17 cellular contexts compared by ENCODE assay signal in genomic region chr9:134936021-134936761, GRCh38. TPM values are rescaled to one million over a fixed set of nuclear protein-coding genes. Genes with fewer than 3 reads are reported as not detected.
DNase-seq lines count a peak whose midpoint lies in the region; ATAC-seq and TF ChIP-seq lines count a peak whose summit lies in the region.
"Had no signal": no experiment of that assay in that cellular context is flagged by ENCODE, and none has a peak within 500 bp of the region (broad histone marks: within the 10 kb centered on the region; RNA-seq: fewer than 3 reads in every experiment).

No MANE protein-coding gene starts in this region.

- H3K9ac ChIP-seq in neuronal stem cell (ENCODE audit: low read depth, low read length, poor library complexity), result no peak overlapping the region

- H2BK12ac ChIP-seq in neuronal stem cell (ENCODE audit: low read length), result peak overlapping the region; percentile 59

- peak; percentile 23 for ATAC-seq in GM21717 (IDR thresholded peaks at IDR 0.05; ENCODE audit: unreplicated experiment)
- no peak for ATAC-seq in RWPE2 (ENCODE audit: low read depth)
- ATAC-seq: activated T-cell treated with anti-CD3 and anti-CD28 coated beads, Interleukin-2, amount 50 U/mL, for 72 hours; Panc1 had no signal

- H3K36me3 ChIP-seq in RWPE2 (ENCODE audit: low read depth) (no peaks in the 10 kb centered on the region), neuronal stem cell (replicated peaks in 1 of 2; ENCODE audit: control insufficient read depth in 2 of 2, insufficient read depth in 2 of 2, low read length in 2 of 2) (no peaks in the 10 kb centered on the region)
- H3K36me3 ChIP-seq: colonic mucosa, pancreas, thoracic aorta had no signal

- no peak overlapping the region for H3K4me2 ChIP-seq in neuronal stem cell (ENCODE audit: insufficient read depth, low read length, poor library complexity, severe bottlenecking)

- H4K8ac ChIP-seq in neuronal stem cell (ENCODE audit: low read depth, low read length), result no peak overlapping the region

- peak overlapping the region; percentile 60 for H3K18ac ChIP-seq in neuronal stem cell (ENCODE audit: low read length)

- no peaks in the 10 kb centered on the region for H3K4me1 ChIP-seq in RWPE2 (ENCODE audit: insufficient read depth, poor library complexity, severe bottlenecking)
- peaks cover 0 to 28% of the 10 kb centered on the region in 2 donors for H3K4me1 ChIP-seq in neuronal stem cell (ENCODE audit: control insufficient read depth in 2 of 2, insufficient read depth in 1 of 2, low read depth in 1 of 2, low read length in 2 of 2)
- H3K4me1 ChIP-seq: colonic mucosa, pancreas had no signal

- no peak overlapping the region for H2BK15ac ChIP-seq in neuronal stem cell (ENCODE audit: low read length)

- H2BK120ac ChIP-seq in neuronal stem cell (ENCODE audit: low read depth, low read length), result no peak overlapping the region

- DNase-seq in RWPE2 (ENCODE audit: low spot score) (peak; percentile 38), neuronal stem cell (ENCODE audit: low spot score) (no peak), foreskin fibroblast (no peak), NCI-H69 (lab: John Stamatoyannopoulos, UW) (no peak), retina (no peak)
- DNase-seq in activated naive CD4-positive, alpha-beta T cell treated with Interleukin-2 at 50 U/mL for 16 hours, result no peak
- DNase-seq: activated CD4-positive, alpha-beta T cell treated with anti-CD3 and anti-CD28 coated beads for 48 hours; activated T-cell treated with anti-CD3 and anti-CD28 coated beads, Interleukin-2, amount 50 U/mL, for 72 hours; CD4-positive, alpha-beta memory T cell; colonic mucosa; NCI-H1048; NCI-H226 had no signal

- H3K4ac ChIP-seq in neuronal stem cell (ENCODE audit: low read length), result no peak overlapping the region

- WGBS in neuronal stem cell (ENCODE audit: extremely low coverage in 2 of 2, insufficient read length in 2 of 2, insufficient replicate concordance in 1 of 2), 2 donors, result no CpG with 5 or more reads among the region's 17 CpGs

- no peak overlapping the region for H2AFZ ChIP-seq in neuronal stem cell (ENCODE audit: low read length)

- H3K27ac ChIP-seq in RWPE2 (ENCODE audit: poor library complexity, severe bottlenecking) (no peak overlapping the region), neuronal stem cell (replicated peaks; ENCODE audit: low read length) (no peak overlapping the region)
- H3K27ac ChIP-seq: colonic mucosa, pancreas, thoracic aorta had no signal

- H3K9me3 ChIP-seq in RWPE2 (ENCODE audit: severe bottlenecking) (no peaks in the 10 kb centered on the region), neuronal stem cell (replicated peaks in 1 of 2; ENCODE audit: control insufficient read depth in 2 of 2, insufficient read depth in 1 of 2, low read depth in 1 of 2, low read length in 2 of 2) (no peaks in the 10 kb centered on the region)
- H3K9me3 ChIP-seq: colonic mucosa, pancreas, thoracic aorta had no signal

- TF ChIP-seq POLR2A in GM18526 (IDR thresholded peaks at IDR 0.05; ENCODE audit: extremely low read depth, insufficient read length), result peak; percentile 56

- H2AK5ac ChIP-seq in neuronal stem cell (ENCODE audit: low read depth, low read length), result no peak overlapping the region

- H3K4me3 ChIP-seq in RWPE2 (ENCODE audit: severe bottlenecking) (no peak overlapping the region), neuronal stem cell (ENCODE audit: low read length in 2 of 2) (peak overlapping the region in 1 of 2 donors; percentile 36), foreskin fibroblast (ENCODE audit: low read depth in 1 of 2, low read length in 2 of 2) (no peak overlapping the region)
- H3K4me3 ChIP-seq: colonic mucosa, pancreas, thoracic aorta had no signal

- H3K79me1 ChIP-seq in neuronal stem cell (ENCODE audit: low read depth, low read length), result no peaks in the 10 kb centered on the region

- no peak overlapping the region for H2BK5ac ChIP-seq in neuronal stem cell (ENCODE audit: low read length)

- peaks cover 68% of the 10 kb centered on the region for H3K27me3 ChIP-seq in RWPE2 (ENCODE audit: insufficient read depth, poor library complexity, severe bottlenecking)
- H3K27me3 ChIP-seq in neuronal stem cell (ENCODE audit: control insufficient read depth in 3 of 3, insufficient read depth in 3 of 3, low read depth in 1 of 3, low read length in 3 of 3), result peaks cover 0 to 51% (median 3%) of the 10 kb centered on the region in 3 experiments
- H3K27me3 ChIP-seq: colonic mucosa had no signal

- TF ChIP-seq CTCF in RWPE2 (IDR thresholded peaks at IDR 0.05; ENCODE audit: poor library complexity, severe bottlenecking), result no peak
- no peak for TF ChIP-seq CTCF in foreskin fibroblast (IDR thresholded peaks at IDR 0.05; ENCODE audit: low read depth, low read length)

- H3K14ac ChIP-seq in neuronal stem cell (ENCODE audit: low read length), result no peak overlapping the region

- no peak overlapping the region for H4K91ac ChIP-seq in neuronal stem cell (ENCODE audit: low read depth, low read length, poor library complexity)

- H3K23ac ChIP-seq in neuronal stem cell (ENCODE audit: low read depth, low read length, poor library complexity), result no peak overlapping the region

RNA-seq across cellular contexts. Expression of gene FCN1, which starts 18.5 kb away (rescaled TPM):
- not detected for polyA plus RNA-seq in neuronal stem cell (2013, experiment 1 of 2)
- polyA plus RNA-seq in neuronal stem cell (2013, experiment 2 of 2), result not detected

RNA-seq across cellular contexts. Expression of gene FCN2, which starts 55.6 kb away (rescaled TPM):
- polyA plus RNA-seq in neuronal stem cell (2013, experiment 1 of 2), result not detected
- not detected for polyA plus RNA-seq in neuronal stem cell (2013, experiment 2 of 2)
- polyA plus RNA-seq: CD4-positive, alpha-beta memory T cell had no signal
